ENCODE assay signal across 8 cellular contexts in genomic region chr21:40143822-40144525, GRCh38.
DNase-seq lines count a peak whose midpoint lies in the region; ATAC-seq, FAIRE-seq and TF ChIP-seq lines count a peak whose summit lies in the region.

No MANE protein-coding gene starts in this region.

- H3K27me3 Mint-ChIP-seq in activated naive CD4-positive, alpha-beta T cell treated with anti-CD3 and anti-CD28 coated beads, Interleukin-2, amount 10 ng/mL, durations not matched to agents 7 days and 5 days: no peaks in the 10 kb centered on the region

- H3K4me1 ChIP-seq in right atrium auricular region (no peaks in the 10 kb centered on the region), small intestine (ENCODE audit: control insufficient read depth in 2 of 2, insufficient read depth in 1 of 2, low read depth in 1 of 2, low read length in 1 of 2) (no peaks in the 10 kb centered on the region)

- TF ChIP-seq CTCF in GM20000 (IDR thresholded peaks at IDR 0.05; ENCODE audit: extremely low read depth, missing control alignments): peak; percentile 36
- peak; percentile 73 to 86 for TF ChIP-seq CTCF in right atrium auricular region (IDR thresholded peaks at IDR 0.05)

- H3K36me3 Mint-ChIP-seq in activated naive CD4-positive, alpha-beta T cell treated with anti-CD3 and anti-CD28 coated beads, Interleukin-2, amount 10 ng/mL, durations not matched to agents 7 days and 5 days: no peaks in the 10 kb centered on the region

- H3K4me3 ChIP-seq in right atrium auricular region: no peak overlapping the region
- H3K4me3 ChIP-seq in small intestine (ENCODE audit: low read depth in 1 of 2, low read length in 2 of 2): no peak overlapping the region

- no peaks in the 10 kb centered on the region for H3K9me3 Mint-ChIP-seq in activated naive CD4-positive, alpha-beta T cell treated with anti-CD3 and anti-CD28 coated beads, Interleukin-2, amount 10 ng/mL, durations not matched to agents 7 days and 5 days

- no peaks in the 10 kb centered on the region for H3K4me1 Mint-ChIP-seq in activated naive CD4-positive, alpha-beta T cell treated with anti-CD3 and anti-CD28 coated beads, Interleukin-2, amount 10 ng/mL, durations not matched to agents 7 days and 5 days

- ATAC-seq in HG03135 (IDR thresholded peaks at IDR 0.05; ENCODE audit: unreplicated experiment): no peak
- ATAC-seq in HG03442 (IDR thresholded peaks at IDR 0.05; ENCODE audit: unreplicated experiment): no peak

- no peak overlapping the region for H3K4me3 Mint-ChIP-seq in activated naive CD4-positive, alpha-beta T cell treated with anti-CD3 and anti-CD28 coated beads, Interleukin-2, amount 10 ng/mL, durations not matched to agents 7 days and 5 days

- H3K9me3 ChIP-seq in right atrium auricular region (no peaks in the 10 kb centered on the region), small intestine (ENCODE audit: control insufficient read depth, low read depth) (no peaks in the 10 kb centered on the region)

- H3K36me3 ChIP-seq in right atrium auricular region (no peaks in the 10 kb centered on the region), small intestine (ENCODE audit: control insufficient read depth in 2 of 2, insufficient read depth in 2 of 2, low read length in 2 of 2) (no peaks in the 10 kb centered on the region)

- peak in 10 of 14 donors; percentile 3 to 65 (median 26) for DNase-seq in C1 segment of cervical spinal cord (lab: John Stamatoyannopoulos, UW)
- peak; percentile 18 for DNase-seq in GM20000 (ENCODE audit: low spot score)
- peak; percentile 43 for DNase-seq in NCI-H748 treated with DMSO at 0.1 percent for 48 hours (lab: John Stamatoyannopoulos, UW)
- DNase-seq in activated naive CD4-positive, alpha-beta T cell treated with anti-CD3 and anti-CD28 coated beads, Interleukin-2, amount 10 ng/mL, durations not matched to agents 7 days and 5 days: peak; percentile 50
- peak; percentile 65 for DNase-seq in right atrium auricular region (ENCODE audit: low spot score)
- DNase-seq in small intestine: peak; percentile 28

- no peak for FAIRE-seq in small intestine (lab: Jason Lieb, UNC)

- H3K27me3 ChIP-seq in right atrium auricular region (no peaks in the 10 kb centered on the region), small intestine (ENCODE audit: control insufficient read depth in 2 of 2, insufficient read depth in 2 of 2, low read length in 2 of 2) (peaks cover 0 to 2% of the 10 kb centered on the region in 2 donors)

- H3K27ac Mint-ChIP-seq in activated naive CD4-positive, alpha-beta T cell treated with anti-CD3 and anti-CD28 coated beads, Interleukin-2, amount 10 ng/mL, durations not matched to agents 7 days and 5 days: no peak overlapping the region

- CTCF ChIA-PET in activated naive CD4-positive, alpha-beta T cell treated with anti-CD3 and anti-CD28 coated beads, Interleukin-2, amount 10 ng/mL, durations not matched to agents 7 days and 5 days (lab: Charles Lee): interaction anchor here (0.6 to 1.8 kb wide), 4 partner anchors 12 to 242 kb away, joined by 3 to 5 read pairs (median 4); no protein-coding TSS in a partner anchor

- 42 to 45% (median 44%) methylated on average over 20 of the region's 20 CpGs for WGBS in small intestine, 3 donors

- no peak overlapping the region for H3K27ac ChIP-seq in right atrium auricular region
- no peak overlapping the region for H3K27ac ChIP-seq in small intestine (ENCODE audit: low read depth in 1 of 2, low read length in 1 of 2)
